Comparison of ENCODE assay signal across 11 cellular contexts in genomic region chr3:181921220-181921619, GRCh38.
DNase-seq lines count a peak whose midpoint lies in the region; ATAC-seq and TF ChIP-seq lines count a peak whose summit lies in the region.
"Had no signal": no experiment of that assay in that cellular context is flagged by ENCODE, and none has a peak within 500 bp of the region (broad histone marks: within the 10 kb centered on the region; RNA-seq: fewer than 3 reads in every experiment).

No MANE protein-coding gene starts in this region.

- in situ Hi-C loops in GM13977 (cut with MboI; ENCODE audit: low pct_unique_long_range_greater_than_20kb, low sequenced_read_pairs, unreplicated experiment) = no loop called here

- H3K9me3 ChIP-seq in left ventricle myocardium inferior (replicated peaks) = peaks cover 9% of the 10 kb centered on the region

- TF ChIP-seq CTCF in GM13977 (IDR thresholded peaks at IDR 0.05; ENCODE audit: extremely low read depth, insufficient read depth, missing control alignments) (no peak), omental fat pad (IDR thresholded peaks at IDR 0.05) (no peak), left ventricle myocardium inferior (IDR thresholded peaks at IDR 0.05; ENCODE audit: borderline replicate concordance) (no peak)

- ATAC-seq in GM19455 (IDR thresholded peaks at IDR 0.05; ENCODE audit: unreplicated experiment) (peak; percentile 99), HG02870 (IDR thresholded peaks at IDR 0.05; ENCODE audit: unreplicated experiment) (peak; percentile 91), HG03558 (IDR thresholded peaks at IDR 0.05; ENCODE audit: extremely low read depth, unreplicated experiment) (peak; percentile 94), omental fat pad (ENCODE audit: low FRiP score) (no peak)
- ATAC-seq: Panc1 had no signal

- no peak overlapping the region for H3K4me3 ChIP-seq in left ventricle myocardium inferior

- H3K36me3 ChIP-seq in left ventricle myocardium inferior = no peaks in the 10 kb centered on the region

- H3K27ac ChIP-seq in left ventricle myocardium inferior (replicated peaks) = no peak overlapping the region

- intact Hi-C loops in left ventricle myocardium inferior (cut with micrococcal nuclease) = no loop called here

- DNase-seq in GM13977 (ENCODE audit: low spot score) = peak; percentile 42
- no peak for DNase-seq in GOT3 (lab: John Stamatoyannopoulos, UW)
- DNase-seq in omental fat pad (ENCODE audit: low spot score) = no peak
- no peak for DNase-seq in NCI-H1417 treated with DMSO at 0.1 percent for 48 hours (lab: John Stamatoyannopoulos, UW)
- DNase-seq in left ventricle myocardium inferior = no peak
- DNase-seq: NCI-H1417; stimulated activated naive CD4-positive, alpha-beta T cell had no signal

- no peaks in the 10 kb centered on the region for H3K4me1 ChIP-seq in left ventricle myocardium inferior

- H3K27me3 ChIP-seq in left ventricle myocardium inferior (ENCODE audit: low read depth) = no peaks in the 10 kb centered on the region
